19 cellular contexts compared by ENCODE assay signal in genomic region chr2:37984176-37984575, GRCh38.
"Had no signal": no experiment of that assay in that cellular context is flagged by ENCODE, and none has a peak within 500 bp of the region (broad histone marks: within the 10 kb centered on the region; RNA-seq: fewer than 3 reads in every experiment).

No MANE protein-coding gene starts in this region.

- DNase-seq: effector memory CD8-positive, alpha-beta T cell; gastrocnemius medialis; heart right ventricle; islet precursor cell; mammary epithelial cell; mucosa of descending colon; naive thymus-derived CD8-positive, alpha-beta T cell; small intestine; stimulated activated CD4-positive, alpha-beta T cell treated with anti-CD3 and anti-CD28 coated beads, Interleukin-12 subunit alpha, Interleukin-12 subunit beta, amount 100 ng/mL, for 4 hours; stimulated activated naive CD4-positive, alpha-beta T cell; stomach; substantia nigra; transverse colon had no signal

- H3K4me1 ChIP-seq: transverse colon had no signal

- H3K36me3 ChIP-seq: esophagus muscularis mucosa, gastrocnemius medialis, heart right ventricle, neutrophil, stomach, thoracic aorta, transverse colon had no signal

- H3K27ac ChIP-seq: epithelial cell of prostate, esophagus muscularis mucosa, gastrocnemius medialis, heart right ventricle, neutrophil, stomach, thoracic aorta, transverse colon had no signal

- FAIRE-seq: colon, small intestine had no signal

- H3K27me3 ChIP-seq: esophagus muscularis mucosa, gastrocnemius medialis, heart right ventricle, stomach, transverse colon had no signal

- ATAC-seq: effector memory CD8-positive, alpha-beta T cell; gastrocnemius medialis; heart right ventricle; left lobe of liver; mucosa of descending colon; naive thymus-derived CD8-positive, alpha-beta T cell had no signal

- H3K9me3 ChIP-seq: esophagus muscularis mucosa, gastrocnemius medialis, heart right ventricle, mucosa of descending colon, neutrophil, stomach, thoracic aorta, transverse colon had no signal

- H3K4me3 ChIP-seq: esophagus muscularis mucosa, gastrocnemius medialis, heart right ventricle, mucosa of descending colon, stomach, thoracic aorta, transverse colon had no signal
